Comparison of ENCODE assay signal across 19 cellular contexts in genomic region chr10:11835061-11835460, GRCh38. TPM values are rescaled to one million over a fixed set of nuclear protein-coding genes. Genes with fewer than 3 reads are reported as not detected.
DNase-seq lines count a peak whose midpoint lies in the region; ATAC-seq and TF ChIP-seq lines count a peak whose summit lies in the region.
"Had no signal": no experiment of that assay in that cellular context is flagged by ENCODE, and none has a peak within 500 bp of the region (broad histone marks: within the 10 kb centered on the region; RNA-seq: fewer than 3 reads in every experiment).

No MANE protein-coding gene starts in this region.

- H3K4me2 ChIP-seq in BLaER1, result peak overlapping the region; percentile 34

- peaks cover 36% of the 10 kb centered on the region for H3K27me3 Mint-ChIP-seq in activated T-helper 1 cell treated with anti-CD3 and anti-CD28 coated beads, Interleukin-12 subunit alpha, Interleukin-12 subunit beta, Interleukin-2, Interleukin-4 antibody, amounts not matched to agents 30 ng/mL and 10 ng/mL and 1 ng/mL, durations not matched to agents 14 hours and 24 hours and 36 hours (ENCODE audit: insufficient read depth)
- H3K27me3 Mint-ChIP-seq in activated naive CD8-positive, alpha-beta T cell treated with anti-CD3 and anti-CD28 coated beads, Interleukin-2, amount 50 U/mL, for 24 hours, result peaks cover 11% of the 10 kb centered on the region

- H3K27me3 ChIP-seq in BLaER1, result no peaks in the 10 kb centered on the region

- H3K9me3 ChIP-seq in BLaER1 (no peaks in the 10 kb centered on the region), mucosa of descending colon (no peaks in the 10 kb centered on the region)

- no peaks in the 10 kb centered on the region for H3K36me3 ChIP-seq in BLaER1
- H3K36me3 ChIP-seq in mucosa of descending colon (ENCODE audit: low read depth), result no peaks in the 10 kb centered on the region

- H3K9me3 Mint-ChIP-seq in activated T-helper 1 cell treated with anti-CD3 and anti-CD28 coated beads, Interleukin-12 subunit alpha, Interleukin-12 subunit beta, Interleukin-2, Interleukin-4 antibody, amounts not matched to agents 30 ng/mL and 10 ng/mL and 1 ng/mL, durations not matched to agents 14 hours and 24 hours and 36 hours, result no peaks in the 10 kb centered on the region
- H3K9me3 Mint-ChIP-seq in activated naive CD8-positive, alpha-beta T cell treated with anti-CD3 and anti-CD28 coated beads, Interleukin-2, amount 50 U/mL, for 24 hours, result no peaks in the 10 kb centered on the region
- H3K9me3 Mint-ChIP-seq: CD4-positive, alpha-beta memory T cell had no signal

- no peaks in the 10 kb centered on the region for H4K20me1 ChIP-seq in BLaER1

- TF ChIP-seq CTCF in GM12865 (IDR thresholded peaks at IDR 0.05; ENCODE audit: insufficient read depth, low read depth, low read length, missing control alignments) (no peak), mucosa of descending colon (IDR thresholded peaks at IDR 0.05) (no peak)

- intact Hi-C loops in activated T-helper 1 cell treated with anti-CD3 and anti-CD28 coated beads, Interleukin-12 subunit alpha, Interleukin-12 subunit beta, Interleukin-2, Interleukin-4 antibody, amounts not matched to agents 30 ng/mL and 10 ng/mL and 1 ng/mL, durations not matched to agents 14 hours and 24 hours and 36 hours (cut with micrococcal nuclease), result no loop called here
- intact Hi-C loops in mucosa of descending colon (cut with DNase I, micrococcal nuclease), result no loop called here

- peak overlapping the region; percentile 16 for H3K27ac Mint-ChIP-seq in activated T-helper 1 cell treated with anti-CD3 and anti-CD28 coated beads, Interleukin-12 subunit alpha, Interleukin-12 subunit beta, Interleukin-2, Interleukin-4 antibody, amounts not matched to agents 30 ng/mL and 10 ng/mL and 1 ng/mL, durations not matched to agents 14 hours and 24 hours and 36 hours
- H3K27ac Mint-ChIP-seq in activated naive CD8-positive, alpha-beta T cell treated with anti-CD3 and anti-CD28 coated beads, Interleukin-2, amount 50 U/mL, for 24 hours, result no peak overlapping the region
- H3K27ac Mint-ChIP-seq: B cell had no signal

- peaks cover 17% of the 10 kb centered on the region for H3K4me1 ChIP-seq in BLaER1
- peaks cover 7% of the 10 kb centered on the region for H3K4me1 ChIP-seq in mucosa of descending colon (ENCODE audit: low read depth)

- H3K4me3 ChIP-seq in BLaER1 (no peak overlapping the region), GM12865 (ENCODE audit: low read depth, low read length) (no peak overlapping the region), mucosa of descending colon (no peak overlapping the region)
- H3K4me3 ChIP-seq: GM12878, GM23248 had no signal

- ATAC-seq in mucosa of descending colon, result peak; percentile 34
- no peak for ATAC-seq in activated naive CD8-positive, alpha-beta T cell treated with anti-CD3 and anti-CD28 coated beads, Interleukin-2, amount 50 U/mL, for 24 hours
- ATAC-seq in HG02840 (IDR thresholded peaks at IDR 0.05; ENCODE audit: low FRiP score, unreplicated experiment), result no peak
- ATAC-seq: GM12878 had no signal

- H3K36me3 Mint-ChIP-seq in activated T-helper 1 cell treated with anti-CD3 and anti-CD28 coated beads, Interleukin-12 subunit alpha, Interleukin-12 subunit beta, Interleukin-2, Interleukin-4 antibody, amounts not matched to agents 30 ng/mL and 10 ng/mL and 1 ng/mL, durations not matched to agents 14 hours and 24 hours and 36 hours (ENCODE audit: low read depth), result no peaks in the 10 kb centered on the region
- no peaks in the 10 kb centered on the region for H3K36me3 Mint-ChIP-seq in activated naive CD8-positive, alpha-beta T cell treated with anti-CD3 and anti-CD28 coated beads, Interleukin-2, amount 50 U/mL, for 24 hours (ENCODE audit: low read depth)
- H3K36me3 Mint-ChIP-seq: CD4-positive, alpha-beta memory T cell had no signal

- peaks cover 12% of the 10 kb centered on the region for H3K4me1 Mint-ChIP-seq in activated T-helper 1 cell treated with anti-CD3 and anti-CD28 coated beads, Interleukin-12 subunit alpha, Interleukin-12 subunit beta, Interleukin-2, Interleukin-4 antibody, amounts not matched to agents 30 ng/mL and 10 ng/mL and 1 ng/mL, durations not matched to agents 14 hours and 24 hours and 36 hours (ENCODE audit: low read depth)
- H3K4me1 Mint-ChIP-seq in activated naive CD8-positive, alpha-beta T cell treated with anti-CD3 and anti-CD28 coated beads, Interleukin-2, amount 50 U/mL, for 24 hours, result peaks cover 15% of the 10 kb centered on the region

- H3K4me3 Mint-ChIP-seq in activated T-helper 1 cell treated with anti-CD3 and anti-CD28 coated beads, Interleukin-12 subunit alpha, Interleukin-12 subunit beta, Interleukin-2, Interleukin-4 antibody, amounts not matched to agents 30 ng/mL and 10 ng/mL and 1 ng/mL, durations not matched to agents 14 hours and 24 hours and 36 hours, result no peak overlapping the region
- H3K4me3 Mint-ChIP-seq in activated naive CD8-positive, alpha-beta T cell treated with anti-CD3 and anti-CD28 coated beads, Interleukin-2, amount 50 U/mL, for 24 hours, result no peak overlapping the region
- H3K4me3 Mint-ChIP-seq: B cell; CD4-positive, alpha-beta memory T cell had no signal

- H3K27ac ChIP-seq in BLaER1, result no peak overlapping the region
- H3K27ac ChIP-seq: 22Rv1, GM23248 had no signal

- DNase-seq in GM12865 (ENCODE audit: low read depth), result peak; percentile 9
- DNase-seq in activated T-helper 1 cell treated with anti-CD3 and anti-CD28 coated beads, Interleukin-12 subunit alpha, Interleukin-12 subunit beta, Interleukin-2, Interleukin-4 antibody, amounts not matched to agents 30 ng/mL and 10 ng/mL and 1 ng/mL, durations not matched to agents 14 hours and 24 hours and 36 hours (ENCODE audit: low spot score), result no peak
- no peak for DNase-seq in mucosa of descending colon
- no peak for DNase-seq in activated naive CD8-positive, alpha-beta T cell treated with anti-CD3 and anti-CD28 coated beads, Interleukin-2, amount 50 U/mL, for 24 hours
- no peak for DNase-seq in NCI-H1694 (lab: John Stamatoyannopoulos, UW)
- DNase-seq in NCI-H526 treated with DMSO at 0.1 percent for 48 hours (lab: John Stamatoyannopoulos, UW), result no peak
- DNase-seq: C1 segment of cervical spinal cord; CD4-positive, alpha-beta memory T cell; COR-L47; DMS153; DND-41; GM23248; H7; HCEC 1CT had no signal

- no peak overlapping the region for H3K9ac ChIP-seq in BLaER1
- H3K9ac ChIP-seq: GM23248 had no signal

RNA-seq across cellular contexts. Expression of gene PROSER2, which starts 11.9 kb away (rescaled TPM):
- 0.29 and 0.39 TPM in 2 replicates for total RNA-seq in activated T-helper 1 cell treated with anti-CD3 and anti-CD28 coated beads, Interleukin-12 subunit alpha, Interleukin-12 subunit beta, Interleukin-2, Interleukin-4 antibody, amounts not matched to agents 30 ng/mL and 10 ng/mL and 1 ng/mL, durations not matched to agents 14 hours and 24 hours and 36 hours
- total RNA-seq in mucosa of descending colon, result 10 to 100 TPM in 1 of 3 donors, 1 to 10 TPM in 2; 3.9 to 10.4 (median 6.2) TPM
